ENCODE assay signal across 1 cellular context in genomic region chr15:100384108-100384410, GRCh38.
TF ChIP-seq lines count a peak whose summit lies in the region.

No MANE protein-coding gene starts in this region.

TF ChIP-seq in HepG2, 621 proteins besides CTCF, POLR2A, EP300 and RAD21 (continued from another document):
- no peak for TF ChIP-seq GPBP1L1 (CRISPR knock-in tag; IDR thresholded peaks at IDR 0.05)
- TF ChIP-seq ZSCAN29 (CRISPR knock-in tag; conservative IDR thresholded peaks at IDR 0.05): no peak
- no peak for TF ChIP-seq CEBPZ (IDR thresholded peaks at IDR 0.05; ENCODE audit: low read length)
- TF ChIP-seq RBM22 (optimal IDR thresholded peaks at IDR 0.05; ENCODE audit: low read length): no peak
- TF ChIP-seq MYC (CRISPR knock-in tag; IDR thresholded peaks at IDR 0.05; ENCODE audit: borderline replicate concordance): no peak
- no peak for TF ChIP-seq ELK4 (CRISPR knock-in tag; IDR thresholded peaks at IDR 0.05; ENCODE audit: borderline replicate concordance)
- no peak for TF ChIP-seq ZNF160 (CRISPR knock-in tag; IDR thresholded peaks at IDR 0.05)
- TF ChIP-seq SRSF4 (IDR thresholded peaks at IDR 0.05; ENCODE audit: low read depth, low read length, poor library complexity, severe bottlenecking): no peak
- no peak for TF ChIP-seq GTF3A (CRISPR knock-in tag; conservative IDR thresholded peaks at IDR 0.05)
TF ChIP-seq in HepG2: peak in this region for 0.
